Comparison of ENCODE assay signal across 3 cellular contexts in genomic region chr3:82276992-82277391, GRCh38.
"Had no signal": no experiment of that assay in that cellular context is flagged by ENCODE, and none has a peak within 500 bp of the region (broad histone marks: within the 10 kb centered on the region; RNA-seq: fewer than 3 reads in every experiment).

No MANE protein-coding gene starts in this region.

- DNase-seq: GDM1, GF-D8 had no signal

- H3K4me3 ChIP-seq: GM12878 had no signal
